16 cellular contexts compared by ENCODE assay signal in the genomic region with DNA sequence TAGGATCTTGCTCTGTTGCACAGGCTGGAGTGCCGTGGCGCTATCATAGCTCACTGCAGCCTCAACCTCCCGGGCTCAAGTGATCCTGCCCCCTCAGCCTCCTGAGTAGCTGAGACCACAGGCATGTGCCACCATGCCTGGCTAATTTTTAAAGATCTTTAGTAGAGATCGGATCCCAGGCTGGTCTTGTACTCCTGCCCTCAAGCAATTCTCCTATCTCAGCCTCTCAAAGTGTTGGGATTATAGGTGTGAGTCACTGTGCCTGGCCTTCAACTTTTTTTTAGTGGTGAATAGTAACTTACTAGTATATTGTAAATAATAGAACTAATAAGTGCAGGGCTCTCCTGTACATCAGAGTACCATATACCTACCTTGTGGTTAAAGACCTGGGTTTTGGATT.
"Had no signal": no experiment of that assay in that cellular context is flagged by ENCODE, and none has a peak within 500 bp of the region (broad histone marks: within the 10 kb centered on the region; RNA-seq: fewer than 3 reads in every experiment).

No MANE protein-coding gene starts in this region.

- FAIRE-seq: endothelial cell of umbilical vein, kidney had no signal

- H3K9me3 ChIP-seq: body of pancreas, gastrocnemius medialis, heart right ventricle, left ventricle myocardium inferior, mucosa of descending colon, ovary, thoracic aorta had no signal

- ATAC-seq: body of pancreas; gastrocnemius medialis; heart right ventricle; mucosa of descending colon; naive thymus-derived CD4-positive, alpha-beta T cell had no signal

- H3K4me3 ChIP-seq: body of pancreas, gastrocnemius medialis, heart right ventricle, left ventricle myocardium inferior, mucosa of descending colon, ovary, thoracic aorta had no signal

- H3K27ac ChIP-seq: body of pancreas, gastrocnemius medialis, heart right ventricle, left ventricle myocardium inferior, ovary, thoracic aorta had no signal

- H3K27me3 ChIP-seq: body of pancreas, ovary had no signal

- DNase-seq: activated naive CD8-positive, alpha-beta T cell treated with anti-CD3 and anti-CD28 coated beads for 36 hours; amygdala; body of pancreas; cortex of kidney; effector CD8-positive, alpha-beta T cell; gastrocnemius medialis; heart right ventricle; kidney; left ventricle myocardium inferior; mucosa of descending colon; naive thymus-derived CD4-positive, alpha-beta T cell; ovary; stimulated activated CD4-positive, alpha-beta T cell treated with anti-CD3 and anti-CD28 coated beads, Interleukin-12 subunit alpha, Interleukin-12 subunit beta, amount 100 ng/mL, for 4 hours; stimulated activated CD4-positive, alpha-beta T cell treated with anti-CD3 and anti-CD28 coated beads, Interleukin-2, amount 100 ng/mL, for 24 hours had no signal

- H3K36me3 ChIP-seq: gastrocnemius medialis, heart right ventricle, left ventricle myocardium inferior, ovary, thoracic aorta had no signal

- H3K4me1 ChIP-seq: body of pancreas, gastrocnemius medialis, heart right ventricle, left ventricle myocardium inferior had no signal
